Comparison of ENCODE assay signal across 8 cellular contexts in genomic region chr13:27375686-27376326, GRCh38.
DNase-seq lines count a peak whose midpoint lies in the region; ATAC-seq lines count a peak whose summit lies in the region.

No MANE protein-coding gene starts in this region.

- no peak for ATAC-seq in HG03571 (IDR thresholded peaks at IDR 0.05; ENCODE audit: unreplicated experiment)

- DNase-seq in NCI-H510A treated with DMSO at 0.1 percent for 48 hours (lab: John Stamatoyannopoulos, UW) (peak; percentile 8), NCI-H510A (lab: John Stamatoyannopoulos, UW) (no peak), NCI-H2227 (lab: John Stamatoyannopoulos, UW; ENCODE audit: unreplicated experiment) (peak; percentile 59), midbrain (lab: John Stamatoyannopoulos, UW) (peak; percentile 4)
- peak; percentile 74 for DNase-seq in activated CD4-positive, alpha-beta T cell treated with anti-CD3 and anti-CD28 coated beads for 48 hours
- DNase-seq in effector CD4-positive, alpha-beta T cell = peak; percentile 40
- DNase-seq in stimulated activated naive CD4-positive, alpha-beta T cell treated with Interleukin-2 at 50 U/mL for 16 hours (lab: John Stamatoyannopoulos, UW) = peak; percentile 30
